In genomic region chr3:156291269-156292123, GRCh38 we compare ENCODE assay signal across 9 cellular contexts.
DNase-seq lines count a peak whose midpoint lies in the region; ATAC-seq, FAIRE-seq and TF ChIP-seq lines count a peak whose summit lies in the region.
"Had no signal": no experiment of that assay in that cellular context is flagged by ENCODE, and none has a peak within 500 bp of the region (broad histone marks: within the 10 kb centered on the region; RNA-seq: fewer than 3 reads in every experiment).

No MANE protein-coding gene starts in this region.

- no peaks in the 10 kb centered on the region for H3K9me3 Mint-ChIP-seq in activated naive CD4-positive, alpha-beta T cell treated with anti-CD3 and anti-CD28 coated beads, Interleukin-2, amount 50 U/mL, for 24 hours
- H3K9me3 Mint-ChIP-seq in activated naive CD4-positive, alpha-beta T cell treated with anti-CD3 and anti-CD28 coated beads for 36 hours: no peaks in the 10 kb centered on the region
- H3K9me3 Mint-ChIP-seq: activated B cell treated with CpG ODN at 0.5 μM for 24 hours had no signal

- ATAC-seq in HG03039 (IDR thresholded peaks at IDR 0.05; ENCODE audit: unreplicated experiment): no peak

- H3K27me3 ChIP-seq in WERI-Rb-1 (ENCODE audit: insufficient read depth, low read depth, severe bottlenecking): peaks cover 40% of the 10 kb centered on the region

- peak overlapping the region; percentile 43 for H3K4me3 Mint-ChIP-seq in activated naive CD4-positive, alpha-beta T cell treated with anti-CD3 and anti-CD28 coated beads, Interleukin-2, amount 50 U/mL, for 24 hours
- H3K4me3 Mint-ChIP-seq in activated naive CD4-positive, alpha-beta T cell treated with anti-CD3 and anti-CD28 coated beads for 36 hours: no peak overlapping the region
- H3K4me3 Mint-ChIP-seq: activated B cell treated with CpG ODN at 0.5 μM for 24 hours had no signal

- no peaks in the 10 kb centered on the region for H3K36me3 ChIP-seq in WERI-Rb-1

- peak overlapping the region; percentile 28 for H3K4me3 ChIP-seq in WERI-Rb-1 (ENCODE audit: low read depth, low read length)

- CTCF ChIA-PET in activated naive CD4-positive, alpha-beta T cell treated with anti-CD3 and anti-CD28 coated beads for 36 hours (lab: Charles Lee): no interaction called here

- no peak overlapping the region for H3K27ac Mint-ChIP-seq in activated naive CD4-positive, alpha-beta T cell treated with anti-CD3 and anti-CD28 coated beads, Interleukin-2, amount 50 U/mL, for 24 hours
- no peak overlapping the region for H3K27ac Mint-ChIP-seq in activated naive CD4-positive, alpha-beta T cell treated with anti-CD3 and anti-CD28 coated beads for 36 hours
- H3K27ac Mint-ChIP-seq: activated B cell treated with CpG ODN at 0.5 μM for 24 hours had no signal

- no peak for TF ChIP-seq POLR2A in GM12892 (IDR thresholded peaks at IDR 0.05; ENCODE audit: low read depth, low read length)

- no peak for DNase-seq in activated naive CD4-positive, alpha-beta T cell treated with anti-CD3 and anti-CD28 coated beads for 36 hours
- DNase-seq in WERI-Rb-1 (peak; percentile 60), germinal center (ENCODE audit: low spot score) (peak; percentile 19), posterior cingulate gyrus (peak; percentile 27 to 90 (median 52)), GM12892 (ENCODE audit: insufficient read length) (no peak), MV-4-11 (lab: John Stamatoyannopoulos, UW) (no peak)
- DNase-seq: activated B cell treated with CpG ODN at 0.5 μM for 24 hours had no signal

- H3K9me3 ChIP-seq in WERI-Rb-1 (ENCODE audit: severe bottlenecking): no peaks in the 10 kb centered on the region

- no peak for FAIRE-seq in GM12892 (lab: Jason Lieb, UNC)

- H3K27me3 Mint-ChIP-seq in activated naive CD4-positive, alpha-beta T cell treated with anti-CD3 and anti-CD28 coated beads, Interleukin-2, amount 50 U/mL, for 24 hours: peaks cover 49% of the 10 kb centered on the region
- H3K27me3 Mint-ChIP-seq in activated naive CD4-positive, alpha-beta T cell treated with anti-CD3 and anti-CD28 coated beads for 36 hours (ENCODE audit: low read depth): peaks cover 60% of the 10 kb centered on the region

- H3K4me1 Mint-ChIP-seq in activated naive CD4-positive, alpha-beta T cell treated with anti-CD3 and anti-CD28 coated beads, Interleukin-2, amount 50 U/mL, for 24 hours: peaks cover 10% of the 10 kb centered on the region
- peaks cover 7% of the 10 kb centered on the region for H3K4me1 Mint-ChIP-seq in activated naive CD4-positive, alpha-beta T cell treated with anti-CD3 and anti-CD28 coated beads for 36 hours (ENCODE audit: low read depth)

- intact Hi-C loops in activated naive CD4-positive, alpha-beta T cell treated with anti-CD3 and anti-CD28 coated beads for 36 hours (cut with micrococcal nuclease): no loop called here
- intact Hi-C loops in posterior cingulate gyrus (cut with DNase I): no loop called here

- TF ChIP-seq CTCF in WERI-Rb-1 (IDR thresholded peaks at IDR 0.05; ENCODE audit: low read depth, low read length): no peak

- no peak overlapping the region for H3K27ac ChIP-seq in WERI-Rb-1

- H3K36me3 Mint-ChIP-seq in activated naive CD4-positive, alpha-beta T cell treated with anti-CD3 and anti-CD28 coated beads, Interleukin-2, amount 50 U/mL, for 24 hours: no peaks in the 10 kb centered on the region
- H3K36me3 Mint-ChIP-seq in activated naive CD4-positive, alpha-beta T cell treated with anti-CD3 and anti-CD28 coated beads for 36 hours (ENCODE audit: low read depth): no peaks in the 10 kb centered on the region

Comparison
In these comparisons a context has a peak if more than half of its experiments do, and no peak if none do; other contexts are left out.
1. DNase-seq: peak in WERI-Rb-1 (single experiment), germinal center (single experiment) and posterior cingulate gyrus (10 of 10); none in activated naive CD4-positive, alpha-beta T cell treated with anti-CD3 and anti-CD28 coated beads for 36 hours (single experiment), GM12892 (single experiment) and MV-4-11 (single experiment).